Comparison of ENCODE assay signal across 18 cellular contexts in the genomic region with DNA sequence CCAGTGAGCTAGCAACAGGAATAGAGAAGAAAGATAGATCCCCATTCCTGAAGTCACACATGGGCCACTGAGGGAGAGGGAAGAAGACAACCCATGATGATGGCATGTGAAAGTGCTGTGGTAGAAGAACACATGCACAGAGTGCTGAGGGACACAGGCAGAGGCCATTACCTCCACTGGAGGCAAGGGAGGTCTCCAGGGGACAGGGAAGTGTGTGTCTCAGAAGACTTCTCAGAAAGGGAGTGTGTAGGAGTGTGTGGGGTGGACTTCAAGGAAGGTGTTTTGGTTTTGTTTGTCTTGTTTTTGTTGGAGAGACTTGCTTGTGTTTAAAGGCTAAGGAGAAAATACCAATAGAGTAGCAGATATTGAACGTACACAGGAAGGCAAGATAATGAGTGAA.
DNase-seq lines count a peak whose midpoint lies in the region; ATAC-seq and TF ChIP-seq lines count a peak whose summit lies in the region.
"Had no signal": no experiment of that assay in that cellular context is flagged by ENCODE, and none has a peak within 500 bp of the region (broad histone marks: within the 10 kb centered on the region; RNA-seq: fewer than 3 reads in every experiment).

No MANE protein-coding gene starts in this region.

- no peak for TF ChIP-seq CTCF in WTC11 (IDR thresholded peaks at IDR 0.05)
- no peak for TF ChIP-seq CTCF in heart left ventricle (IDR thresholded peaks at IDR 0.05)

- H3K9me3 ChIP-seq in heart left ventricle: no peaks in the 10 kb centered on the region
- H3K9me3 ChIP-seq: esophagus muscularis mucosa had no signal

- 0 out of 2 replicates have a peak, but pooled peaks cover 3% of the 10 kb centered on the region for H3K4me1 Mint-ChIP-seq in WTC11
- H3K4me1 Mint-ChIP-seq: activated naive CD4-positive, alpha-beta T cell treated with anti-CD3 and anti-CD28 coated beads, Interleukin-2, amount 10 ng/mL, durations not matched to agents 7 days and 5 days; nephron had no signal

- H3K36me3 ChIP-seq in heart left ventricle: no peaks in the 10 kb centered on the region
- H3K36me3 ChIP-seq: esophagus muscularis mucosa had no signal

- CTCF ChIA-PET in WTC11 (lab: Charles Lee): no interaction called here

- peaks cover 24% of the 10 kb centered on the region for H3K9me3 Mint-ChIP-seq in WTC11
- H3K9me3 Mint-ChIP-seq: activated naive CD4-positive, alpha-beta T cell treated with anti-CD3 and anti-CD28 coated beads, Interleukin-2, amount 10 ng/mL, durations not matched to agents 7 days and 5 days; memory B cell had no signal

- H3K4me3 Mint-ChIP-seq in WTC11: no peak overlapping the region
- H3K4me3 Mint-ChIP-seq: activated naive CD4-positive, alpha-beta T cell treated with anti-CD3 and anti-CD28 coated beads, Interleukin-2, amount 10 ng/mL, durations not matched to agents 7 days and 5 days; brain; memory B cell; nephron; T-helper 17 cell had no signal

- no peaks in the 10 kb centered on the region; the same call in 1 of the 2 replicates for H3K27me3 Mint-ChIP-seq in WTC11 (ENCODE audit: low read depth)
- H3K27me3 Mint-ChIP-seq: brain had no signal

- DNase-seq in midbrain (lab: John Stamatoyannopoulos, UW): no peak
- no peak for DNase-seq in WTC11 (ENCODE audit: low spot score)
- DNase-seq in heart left ventricle: no peak
- no peak for DNase-seq in central memory CD4-positive, alpha-beta T cell
- DNase-seq: activated CD4-positive, CD25-positive, alpha-beta regulatory T cell; activated naive CD4-positive, alpha-beta T cell treated with anti-CD3 and anti-CD28 coated beads, Interleukin-2, amount 10 ng/mL, durations not matched to agents 7 days and 5 days; glutamatergic neuron; NCI-H1436 treated with DMSO at 0.1 percent for 48 hours; SHP77; T-helper 17 cell had no signal

- H3K27ac ChIP-seq in heart left ventricle: no peak overlapping the region
- H3K27ac ChIP-seq: esophagus muscularis mucosa had no signal

- WGBS in heart left ventricle, 4 donors: 19 to 47% (median 38%) methylated on average over 1 of the region's 1 CpG

- intact Hi-C loops in heart left ventricle (cut with DNase I): no loop called here

- no peaks in the 10 kb centered on the region for H3K36me3 Mint-ChIP-seq in WTC11
- H3K36me3 Mint-ChIP-seq: activated naive CD4-positive, alpha-beta T cell treated with anti-CD3 and anti-CD28 coated beads, Interleukin-2, amount 10 ng/mL, durations not matched to agents 7 days and 5 days; brain; memory B cell had no signal

- H3K4me3 ChIP-seq in heart left ventricle: no peak overlapping the region
- H3K4me3 ChIP-seq: esophagus muscularis mucosa had no signal

- ATAC-seq in GM18502 (IDR thresholded peaks at IDR 0.05; ENCODE audit: poor library complexity, unreplicated experiment) (peak; percentile 11), GM21390 (IDR thresholded peaks at IDR 0.05; ENCODE audit: unreplicated experiment) (peak; percentile 25), HG02884 (IDR thresholded peaks at IDR 0.05; ENCODE audit: unreplicated experiment) (peak; percentile 27), HG03571 (IDR thresholded peaks at IDR 0.05; ENCODE audit: unreplicated experiment) (peak; percentile 9), WTC11 (no peak), heart left ventricle (no peak)
- ATAC-seq: T-helper 17 cell had no signal

- H3K27me3 ChIP-seq in heart left ventricle: no peaks in the 10 kb centered on the region
- H3K27me3 ChIP-seq: esophagus muscularis mucosa had no signal

- TF ChIP-seq POLR2A in heart left ventricle (IDR thresholded peaks at IDR 0.05): no peak

- H3K4me1 ChIP-seq in heart left ventricle: no peaks in the 10 kb centered on the region
- H3K4me1 ChIP-seq: esophagus muscularis mucosa had no signal

- POLR2A ChIA-PET in WTC11 (lab: Charles Lee): no interaction called here

- no peak overlapping the region for H3K27ac Mint-ChIP-seq in WTC11
- H3K27ac Mint-ChIP-seq: activated naive CD4-positive, alpha-beta T cell treated with anti-CD3 and anti-CD28 coated beads, Interleukin-2, amount 10 ng/mL, durations not matched to agents 7 days and 5 days; brain; memory B cell; nephron; T-helper 17 cell had no signal

TF ChIP-seq in WTC11, 78 proteins besides CTCF, POLR2A, EP300 and RAD21:
- TF ChIP-seq ZNF396 (CRISPR knock-in tag; IDR thresholded peaks at IDR 0.05; ENCODE audit: borderline replicate concordance) (no peak), TEAD1 (CRISPR knock-in tag; IDR thresholded peaks at IDR 0.05) (no peak), MXD4 (CRISPR knock-in tag; IDR thresholded peaks at IDR 0.05; ENCODE audit: borderline replicate concordance) (no peak), SOX15 (CRISPR knock-in tag; IDR thresholded peaks at IDR 0.05) (no peak), MYBL2 (CRISPR knock-in tag; IDR thresholded peaks at IDR 0.05) (no peak), ZNF416 (CRISPR knock-in tag; IDR thresholded peaks at IDR 0.05) (no peak), E2F1 (CRISPR knock-in tag; IDR thresholded peaks at IDR 0.05) (no peak), NFE2L1 (CRISPR knock-in tag; IDR thresholded peaks at IDR 0.05) (no peak), ELF4 (CRISPR knock-in tag; IDR thresholded peaks at IDR 0.05; ENCODE audit: low read depth) (no peak), SP1 (CRISPR knock-in tag; conservative IDR thresholded peaks at IDR 0.05) (no peak), CREM (CRISPR knock-in tag; IDR thresholded peaks at IDR 0.05) (no peak), ZNF138 (CRISPR knock-in tag; conservative IDR thresholded peaks at IDR 0.05) (no peak), PRRX2 (CRISPR knock-in tag; IDR thresholded peaks at IDR 0.05) (no peak), E2F5 (CRISPR knock-in tag; IDR thresholded peaks at IDR 0.05) (no peak), FOXP1 (CRISPR knock-in tag; IDR thresholded peaks at IDR 0.05; ENCODE audit: borderline replicate concordance) (no peak), ZNF317 (CRISPR knock-in tag; IDR thresholded peaks at IDR 0.05; ENCODE audit: borderline replicate concordance, low read depth) (no peak), JAZF1 (CRISPR knock-in tag; IDR thresholded peaks at IDR 0.05) (no peak), CDX4 (CRISPR knock-in tag; IDR thresholded peaks at IDR 0.05; ENCODE audit: borderline replicate concordance) (no peak), ZBTB43 (CRISPR knock-in tag; IDR thresholded peaks at IDR 0.05) (no peak)
- TF ChIP-seq, protein P1, sequence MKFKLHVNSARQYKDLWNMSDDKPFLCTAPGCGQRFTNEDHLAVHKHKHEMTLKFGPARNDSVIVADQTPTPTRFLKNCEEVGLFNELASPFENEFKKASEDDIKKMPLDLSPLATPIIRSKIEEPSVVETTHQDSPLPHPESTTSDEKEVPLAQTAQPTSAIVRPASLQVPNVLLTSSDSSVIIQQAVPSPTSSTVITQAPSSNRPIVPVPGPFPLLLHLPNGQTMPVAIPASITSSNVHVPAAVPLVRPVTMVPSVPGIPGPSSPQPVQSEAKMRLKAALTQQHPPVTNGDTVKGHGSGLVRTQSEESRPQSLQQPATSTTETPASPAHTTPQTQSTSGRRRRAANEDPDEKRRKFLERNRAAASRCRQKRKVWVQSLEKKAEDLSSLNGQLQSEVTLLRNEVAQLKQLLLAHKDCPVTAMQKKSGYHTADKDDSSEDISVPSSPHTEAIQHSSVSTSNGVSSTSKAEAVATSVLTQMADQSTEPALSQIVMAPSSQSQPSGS (CRISPR knock-in tag; IDR thresholded peaks at IDR 0.05; ENCODE audit: borderline replicate concordance, low read depth): no peak

Comparison
In these comparisons a context has a peak if more than half of its experiments do, and no peak if none do; other contexts are left out.
1. ATAC-seq: peak in GM18502 (single experiment), GM21390 (single experiment), HG02884 (single experiment) and HG03571 (single experiment); none in WTC11 (single experiment) and heart left ventricle (0 of 4).